8 cellular contexts compared by ENCODE assay signal in the genomic region with DNA sequence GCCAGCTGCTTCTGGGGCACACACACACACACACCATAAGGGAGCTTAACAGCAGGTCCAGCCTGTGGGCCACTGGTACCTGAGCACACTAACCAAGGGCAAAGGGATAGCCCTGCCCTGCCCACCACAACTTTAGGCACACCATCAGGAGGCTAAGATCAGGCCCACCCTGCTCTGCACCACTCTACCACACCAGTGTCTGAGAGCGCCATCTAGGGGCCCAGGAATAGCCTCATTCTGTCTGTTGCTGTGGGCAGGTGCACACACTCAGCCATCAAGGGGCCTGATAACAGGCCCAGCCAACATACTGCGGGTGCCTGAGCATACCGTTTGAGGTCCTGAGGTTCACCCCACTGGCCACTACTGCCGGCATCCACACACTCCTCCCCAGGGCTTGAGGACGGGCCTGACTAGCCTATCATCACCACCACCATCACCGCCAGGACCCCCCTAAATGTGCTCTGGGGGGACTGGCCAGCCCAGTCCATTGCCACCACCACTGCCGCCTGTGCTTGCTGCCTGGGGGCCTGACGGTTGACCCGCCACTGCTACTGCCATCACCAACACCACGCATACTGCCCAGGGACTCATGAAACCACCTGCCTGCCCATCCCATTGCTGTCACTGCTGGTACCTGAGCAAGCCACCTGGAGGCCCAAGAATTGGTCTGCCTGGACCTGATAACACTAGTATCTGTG. TPM values are rescaled to one million over a fixed set of nuclear protein-coding genes. Genes with fewer than 3 reads are reported as not detected.
A peak's percentile ranks its signal among the peaks of the same experiment; 100 is the strongest.
DNase-seq lines count a peak whose midpoint lies in the region; ATAC-seq, FAIRE-seq and TF ChIP-seq lines count a peak whose summit lies in the region.

No MANE protein-coding gene starts in this region.

- peak overlapping the region; percentile 82 for H3K14ac ChIP-seq in neuronal stem cell (ENCODE audit: low read length)

- DNase-seq in AG09309 (ENCODE audit: low read depth) (no peak), T follicular helper cell (ENCODE audit: low read depth) (peak; percentile 24), bronchial epithelial cell (ENCODE audit: low read depth) (no peak), neuronal stem cell (ENCODE audit: low spot score) (no peak), COLO829 (ENCODE audit: low spot score) (no peak), cortex of kidney (lab: John Stamatoyannopoulos, UW) (no peak)

- H3K4ac ChIP-seq in neuronal stem cell (ENCODE audit: low read length), result no peak overlapping the region

- H2AK5ac ChIP-seq in neuronal stem cell (ENCODE audit: low read depth, low read length), result no peak overlapping the region

- no peak overlapping the region for H4K91ac ChIP-seq in neuronal stem cell (ENCODE audit: low read depth, low read length, poor library complexity)

- no peak overlapping the region for H3K4me2 ChIP-seq in neuronal stem cell (ENCODE audit: insufficient read depth, low read length, poor library complexity, severe bottlenecking)

- no peak overlapping the region for H2AFZ ChIP-seq in neuronal stem cell (ENCODE audit: low read length)

- no peak overlapping the region for H4K8ac ChIP-seq in neuronal stem cell (ENCODE audit: low read depth, low read length)

- peak overlapping the region; percentile 38 for H3K18ac ChIP-seq in neuronal stem cell (ENCODE audit: low read length)

- H3K9ac ChIP-seq in neuronal stem cell (ENCODE audit: low read depth, low read length, poor library complexity), result peak overlapping the region; percentile 30

- no peak for FAIRE-seq in bronchial epithelial cell (lab: Jason Lieb, UNC)

- no peak overlapping the region for H2BK15ac ChIP-seq in neuronal stem cell (ENCODE audit: low read length)

- no peak overlapping the region for H2BK120ac ChIP-seq in neuronal stem cell (ENCODE audit: low read depth, low read length)

- H3K27ac ChIP-seq in neuronal stem cell (replicated peaks; ENCODE audit: low read length), result no peak overlapping the region

- peaks cover 0 to 9% of the 10 kb centered on the region in 2 donors for H3K9me3 ChIP-seq in neuronal stem cell (replicated peaks in 1 of 2; ENCODE audit: control insufficient read depth in 2 of 2, insufficient read depth in 1 of 2, low read depth in 1 of 2, low read length in 2 of 2)

- peak overlapping the region; percentile 43 for H3K23ac ChIP-seq in neuronal stem cell (ENCODE audit: low read depth, low read length, poor library complexity)

- no peak overlapping the region for H2BK12ac ChIP-seq in neuronal stem cell (ENCODE audit: low read length)

- no peaks in the 10 kb centered on the region for H3K36me3 ChIP-seq in bronchial epithelial cell (ENCODE audit: control insufficient read depth, insufficient read depth, low read length)
- H3K36me3 ChIP-seq in neuronal stem cell (replicated peaks in 1 of 2; ENCODE audit: control insufficient read depth in 2 of 2, insufficient read depth in 2 of 2, low read length in 2 of 2), result peaks cover 2 to 59% of the 10 kb centered on the region in 2 donors

- TF ChIP-seq CTCF in AG09309 (IDR thresholded peaks at IDR 0.05; ENCODE audit: control insufficient read depth, insufficient read depth, low read depth, low read length, missing control alignments) (peak; percentile 57), bronchial epithelial cell (IDR thresholded peaks at IDR 0.05; ENCODE audit: insufficient read depth, low read length, severe bottlenecking) (peak; percentile 61)

- no peak overlapping the region for H2BK5ac ChIP-seq in neuronal stem cell (ENCODE audit: low read length)

- H3K4me3 ChIP-seq in AG09309 (ENCODE audit: control insufficient read depth, low read depth, low read length) (no peak overlapping the region), bronchial epithelial cell (ENCODE audit: low read depth, low read length) (no peak overlapping the region), neuronal stem cell (ENCODE audit: low read length in 2 of 2) (no peak overlapping the region)

- ATAC-seq in GM19351 (IDR thresholded peaks at IDR 0.05; ENCODE audit: unreplicated experiment) (peak; percentile 62), HG02870 (IDR thresholded peaks at IDR 0.05; ENCODE audit: unreplicated experiment) (no peak)

- H3K27me3 ChIP-seq in bronchial epithelial cell (ENCODE audit: control insufficient read depth, insufficient read depth, low read length) (no peaks in the 10 kb centered on the region), neuronal stem cell (ENCODE audit: control insufficient read depth in 3 of 3, insufficient read depth in 3 of 3, low read depth in 1 of 3, low read length in 3 of 3) (no peaks in the 10 kb centered on the region)

- no peaks in the 10 kb centered on the region for H3K4me1 ChIP-seq in neuronal stem cell (ENCODE audit: control insufficient read depth in 2 of 2, insufficient read depth in 1 of 2, low read depth in 1 of 2, low read length in 2 of 2)

- H3K79me1 ChIP-seq in neuronal stem cell (ENCODE audit: low read depth, low read length), result peaks cover 6% of the 10 kb centered on the region

- no CpG with 5 or more reads among the region's 10 CpGs for WGBS in neuronal stem cell (ENCODE audit: extremely low coverage in 2 of 2, insufficient read length in 2 of 2, insufficient replicate concordance in 1 of 2), 2 donors

RNA-seq across cellular contexts. Expression of a gene that starts 31.3 kb away (rescaled TPM):
- total RNA-seq in bronchial epithelial cell, result 11.3 TPM in 2 replicates
- 31.7 TPM for polyA plus RNA-seq in neuronal stem cell (2013, experiment 1 of 2)
- 32.6 TPM for polyA plus RNA-seq in neuronal stem cell (2013, experiment 2 of 2)

RNA-seq across cellular contexts. Expression of a gene that starts 31.4 kb away (rescaled TPM):
- 12.1 and 21.8 TPM in 2 replicates for total RNA-seq in bronchial epithelial cell
- polyA plus RNA-seq in neuronal stem cell (2013, experiment 1 of 2), result 9.2 TPM
- 9.2 TPM for polyA plus RNA-seq in neuronal stem cell (2013, experiment 2 of 2)
